In the genomic region with DNA sequence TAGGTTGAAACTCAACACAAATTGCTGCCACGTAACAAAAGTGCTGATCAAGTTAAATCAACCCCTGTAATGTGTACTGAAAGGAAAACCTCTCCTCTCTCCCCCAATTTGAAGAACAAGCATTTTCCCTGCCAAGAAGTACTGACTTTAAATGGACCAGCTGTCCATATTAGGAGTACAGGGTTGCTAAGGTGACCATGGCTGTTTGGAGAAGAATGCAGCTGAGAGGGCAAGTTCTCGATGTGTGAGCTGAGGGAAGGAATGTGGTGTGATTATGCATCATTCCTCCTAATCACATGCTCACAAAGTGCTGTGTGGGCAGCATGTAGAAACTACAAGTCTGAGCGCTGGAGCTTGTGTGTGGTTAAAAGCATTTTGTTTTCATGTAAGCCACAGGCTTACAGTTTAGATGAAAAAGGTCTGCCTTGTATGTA, we compare ENCODE assay signal across 8 cellular contexts. TPM values are rescaled to one million over a fixed set of nuclear protein-coding genes. Genes with fewer than 3 reads are reported as not detected.
DNase-seq lines count a peak whose midpoint lies in the region; ATAC-seq, FAIRE-seq and TF ChIP-seq lines count a peak whose summit lies in the region.

No MANE protein-coding gene starts in this region.

- H3K4me3 ChIP-seq in AG04449 (ENCODE audit: low read depth, low read length) (no peak overlapping the region), HepG2 (replicated peaks in 1 of 3; ENCODE audit: insufficient read depth in 1 of 3, low read depth in 2 of 3, low read length in 3 of 3) (no peak overlapping the region)

- intact Hi-C loops in HepG2 (cut with micrococcal nuclease; ENCODE audit: unreplicated experiment), result no loop called here

- peaks cover 19% of the 10 kb centered on the region for H3K79me2 ChIP-seq in HepG2 (ENCODE audit: insufficient read depth, low read length)

- no peaks in the 10 kb centered on the region for H3K27me3 ChIP-seq in HepG2 (ENCODE audit: control insufficient read depth in 1 of 2, insufficient read depth in 2 of 2, low read length in 2 of 2)

- H4K20me1 ChIP-seq in HepG2 (ENCODE audit: insufficient read depth, low read length), result peaks cover 3% of the 10 kb centered on the region; the same call in 1 of the 2 replicates

- H3K36me3 ChIP-seq in HepG2 (replicated peaks in 1 of 2; ENCODE audit: control insufficient read depth in 1 of 2, insufficient read depth in 2 of 2, low read length in 2 of 2), result peaks cover 0 to 6% of the 10 kb centered on the region in 2 experiments; a peak in 3 of 5 replicates

- peak; percentile 66 for ATAC-seq in GM18508 (IDR thresholded peaks at IDR 0.05; ENCODE audit: insufficient read depth, unreplicated experiment)
- peak; percentile 71 for ATAC-seq in HG03097 (IDR thresholded peaks at IDR 0.05; ENCODE audit: low FRiP score, unreplicated experiment)
- no peak for ATAC-seq in HepG2

- DNase-seq in AG04449 (ENCODE audit: low read depth, low spot score), result peak; percentile 97
- DNase-seq in RKO (ENCODE audit: low spot score), result peak; percentile 85
- DNase-seq in dermis blood vessel endothelial cell, result peak; percentile 81
- peak; percentile 6 for DNase-seq in HepG2 (ENCODE audit: low spot score)
- peak; percentile 3 to 21 for DNase-seq in stimulated activated CD8-positive, alpha-beta memory T cell treated with anti-CD3 and anti-CD28 coated beads, Interleukin-7, amount 100 ng/mL, for 48 hours (ENCODE audit: extremely low read depth in 1 of 2, low read depth in 1 of 2)
- DNase-seq in Kasumi-1 (lab: John Stamatoyannopoulos, UW), result no peak

- POLR2A ChIA-PET in AG04449 (lab: Yijun Ruan, JAX), result interaction anchor here (0.6 to 1.1 kb wide), 4 partner anchors 10 to 41 kb away, joined by 3 to 4 read pairs (median 3); no protein-coding TSS in a partner anchor
- POLR2A ChIA-PET in HepG2 (lab: Yijun Ruan, JAX), result no interaction called here

- H3K4me1 ChIP-seq in HepG2 (ENCODE audit: insufficient read depth, low read length), result no peaks in the 10 kb centered on the region

- no peak for TF ChIP-seq RAD21 in HepG2 (CRISPR knock-in tag; IDR thresholded peaks at IDR 0.05)

- H3K9me3 ChIP-seq in HepG2 (ENCODE audit: low read length), result no peaks in the 10 kb centered on the region

- 96% methylated on average over 3 of the region's 3 CpGs for WGBS in HepG2 (ENCODE audit: low lambda C conversion rate)

- TF ChIP-seq CTCF in AG04449 (IDR thresholded peaks at IDR 0.05; ENCODE audit: insufficient read depth, low read length, missing control alignments) (no peak), HepG2 (CRISPR knock-in tag; IDR thresholded peaks at IDR 0.05) (no peak)

- in situ Hi-C loops in HepG2 (cut with HindIII; ENCODE audit: extremely low pct_ligation_motif_present, low pct_unique_long_range_greater_than_20kb), result no loop called here

- no peak overlapping the region for H3K4me2 ChIP-seq in HepG2 (ENCODE audit: low read depth, low read length)

- FAIRE-seq in HepG2 (lab: Jason Lieb, UNC), result no peak

- TF ChIP-seq POLR2A in HepG2 (IDR thresholded peaks at IDR 0.05; ENCODE audit: insufficient read depth in 1 of 2, low read depth in 2 of 2, low read length in 2 of 2), result no peak

- H2AFZ ChIP-seq in HepG2 (ENCODE audit: low read length), result no peak overlapping the region

- no TSS peak for BruUV-seq in HepG2 (replicated peaks; lab: Mats Ljungman, UMichigan)

- H3K9ac ChIP-seq in HepG2 (ENCODE audit: insufficient read depth, low read depth, low read length), result no peak overlapping the region

- CTCF ChIA-PET in AG04449 (lab: Yijun Ruan, JAX), result interaction anchor here (0.9 to 1.3 kb wide), 4 partner anchors 16 to 105 kb away, joined by 3 read pairs; no protein-coding TSS in a partner anchor
- CTCF ChIA-PET in HepG2 (lab: Yijun Ruan, JAX; ENCODE audit: low intra/inter-chr PET ratio, low total read pairs), result no interaction called here

- no peak overlapping the region for H3K27ac ChIP-seq in HepG2 (ENCODE audit: extremely low read length, insufficient read depth, low read length)

- TF ChIP-seq EP300 in HepG2 (IDR thresholded peaks at IDR 0.05; ENCODE audit: low read depth in 2 of 2, low read length in 2 of 2) (no peak), HepG2 (CRISPR knock-in tag; IDR thresholded peaks at IDR 0.05; ENCODE audit: borderline replicate concordance) (no peak)

TF ChIP-seq in HepG2, 621 proteins besides CTCF, POLR2A, EP300 and RAD21:
- TF ChIP-seq MAFF (IDR thresholded peaks at IDR 0.05; ENCODE audit: low read depth, low read length) (peak; percentile 46), MAFK (conservative IDR thresholded peaks at IDR 0.05 in 1 of 2, IDR thresholded peaks at IDR 0.05 in 1 of 2; ENCODE audit: low read length in 2 of 2) (peak; percentile 48 to 74), RBM22 (optimal IDR thresholded peaks at IDR 0.05; ENCODE audit: low read length) (peak; percentile 46), GFI1 (CRISPR knock-in tag; IDR thresholded peaks at IDR 0.05; ENCODE audit: borderline replicate concordance) (no peak)
- TF ChIP-seq, protein P1, sequence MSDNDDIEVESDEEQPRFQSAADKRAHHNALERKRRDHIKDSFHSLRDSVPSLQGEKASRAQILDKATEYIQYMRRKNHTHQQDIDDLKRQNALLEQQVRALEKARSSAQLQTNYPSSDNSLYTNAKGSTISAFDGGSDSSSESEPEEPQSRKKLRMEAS (IDR thresholded peaks at IDR 0.05), result no peak

RNA-seq across cellular contexts. Expression of a gene that starts 50.9 kb away (rescaled TPM):
- total RNA-seq in dermis blood vessel endothelial cell (223 and 259 TPM in 2 replicates), HepG2 (2016; rRNA removed; fragmentation: Illumina TruSeq; extraction: Trizol) (388 and 601 TPM in 2 replicates)
- total RNA-seq in HepG2 (2016; cell fraction: cytosol; rRNA removed; fragmentation: Illumina TruSeq; extraction: Trizol; ENCODE audit: low read depth), result 74.2 and 102 TPM in 2 replicates
- total RNA-seq in HepG2 (2016; cell fraction: insoluble cytoplasmic fraction; rRNA removed; fragmentation: Illumina TruSeq; extraction: Trizol), result 405 and 620 TPM in 2 replicates
- 96.6 and 113 TPM in 2 replicates for total RNA-seq in HepG2 (2016; cell fraction: membrane; rRNA removed; fragmentation: Illumina TruSeq; extraction: Trizol)
- 229 and 234 TPM in 2 replicates for total RNA-seq in HepG2 (2016; cell fraction: nucleus; rRNA removed; fragmentation: Illumina TruSeq; extraction: Trizol)
- 153 and 209 TPM in 2 replicates for polyA plus RNA-seq in HepG2 (2011; rRNA removed)
- 129 and 135 TPM in 2 replicates for polyA plus RNA-seq in HepG2 (2011; cell fraction: cytosol; rRNA removed)
- 91.8 and 103 TPM in 2 replicates for polyA plus RNA-seq in HepG2 (2011; cell fraction: nucleus; rRNA removed)
- 133 and 169 TPM in 2 replicates for polyA plus RNA-seq in HepG2 (2012)
- 21.6 and 28.6 TPM in 2 replicates for polyA plus RNA-seq in HepG2 (2016; cell fraction: cytosol; fragmentation: Illumina TruSeq; extraction: Trizol; ENCODE audit: low read depth)
- 377 and 387 TPM in 2 replicates for polyA plus RNA-seq in HepG2 (2016; cell fraction: insoluble cytoplasmic fraction; fragmentation: Illumina TruSeq; extraction: Trizol; ENCODE audit: low read depth)
- polyA plus RNA-seq in HepG2 (2016; cell fraction: membrane; fragmentation: Illumina TruSeq; extraction: Trizol; ENCODE audit: low read depth), result 44.7 and 54.2 TPM in 2 replicates
- 250 and 258 TPM in 2 replicates for polyA plus RNA-seq in HepG2 (2016; cell fraction: nucleus; fragmentation: Illumina TruSeq; extraction: Trizol; ENCODE audit: insufficient read depth, low read depth)
- polyA minus RNA-seq in HepG2 (2011; rRNA and poly(A)+ RNA removed; ENCODE audit: low replicate concordance), result 131 and 249 TPM in 2 replicates
- 120 and 121 TPM in 2 replicates for polyA minus RNA-seq in HepG2 (2011; cell fraction: cytosol; rRNA and poly(A)+ RNA removed)
- polyA minus RNA-seq in HepG2 (2011; cell fraction: nucleus; rRNA and poly(A)+ RNA removed), result 263 and 310 TPM in 2 replicates

Comparison
In these comparisons a context has a peak if more than half of its experiments do, and no peak if none do; other contexts are left out.
1. DNase-seq: peak in AG04449 (single experiment), RKO (single experiment), dermis blood vessel endothelial cell (single experiment), HepG2 (single experiment) and stimulated activated CD8-positive, alpha-beta memory T cell treated with anti-CD3 and anti-CD28 coated beads, Interleukin-7, amount 100 ng/mL, for 48 hours (2 of 2); none in Kasumi-1 (0 of 2).